ENCODE assay signal across 8 cellular contexts in the genomic region with DNA sequence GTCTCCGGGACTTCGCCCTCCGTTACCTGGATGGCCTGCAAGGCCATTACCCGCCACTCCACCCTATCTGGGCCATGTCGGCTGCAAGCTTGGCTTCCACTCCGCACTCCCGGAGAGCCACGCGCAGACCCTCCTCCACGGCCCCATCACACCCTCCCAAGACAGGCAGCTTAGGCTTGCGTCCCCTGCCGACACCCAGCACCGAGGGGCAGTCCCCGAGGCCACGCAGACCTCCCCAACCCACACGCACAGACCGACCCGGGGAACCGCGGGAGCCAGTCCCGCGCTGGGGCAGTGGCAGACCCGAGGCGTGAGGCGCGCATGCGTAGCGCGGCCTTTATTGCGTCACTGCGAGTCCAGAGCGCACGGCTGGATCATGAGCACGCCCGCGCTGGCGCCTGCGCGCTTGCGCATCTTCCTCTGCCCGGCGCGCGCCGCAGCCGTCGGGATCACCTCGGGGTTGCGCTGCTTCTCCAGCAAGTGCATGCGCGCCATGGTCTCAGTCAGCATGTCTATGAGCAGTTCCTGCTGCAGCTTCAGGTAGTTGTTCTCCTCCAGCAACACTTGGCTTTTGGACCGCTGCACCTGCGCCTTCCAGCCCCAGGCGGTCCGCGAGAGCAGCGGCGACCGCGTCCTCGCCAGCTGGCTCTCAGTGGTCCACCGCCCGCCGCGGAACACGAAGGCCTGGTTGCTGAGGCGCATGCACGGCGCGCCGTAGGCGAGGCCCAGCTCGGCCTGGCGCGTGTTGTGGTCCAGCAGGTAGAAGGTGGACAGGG. TPM values are rescaled to one million over a fixed set of nuclear protein-coding genes. Genes with fewer than 3 reads are reported as not detected.
DNase-seq lines count a peak whose midpoint lies in the region; ATAC-seq, FAIRE-seq and TF ChIP-seq lines count a peak whose summit lies in the region.

No MANE protein-coding gene starts in this region.

- no peaks in the 10 kb centered on the region for H3K9me3 ChIP-seq in small intestine (ENCODE audit: control insufficient read depth, low read depth)

- DNase-seq in AG04449 (ENCODE audit: low read depth, low spot score) (peak; percentile 49), NCI-H2196 treated with DMSO at 0.1 percent for 48 hours (lab: John Stamatoyannopoulos, UW; ENCODE audit: unreplicated experiment) (peak; percentile 91), bronchial epithelial cell (ENCODE audit: low read depth) (peak; percentile 89), iPS-NIHi7 (ENCODE audit: extremely low spot score) (peak; percentile 95), small intestine (peak; percentile 97)

- no peak for FAIRE-seq in bronchial epithelial cell (lab: Jason Lieb, UNC)
- FAIRE-seq in small intestine (lab: Jason Lieb, UNC): no peak

- POLR2A ChIA-PET in AG04449 (lab: Yijun Ruan, JAX): interaction anchor here (0.7 to 1.5 kb wide), 4 partner anchors 13 to 282 kb away, joined by 3 to 4 read pairs (median 3); a partner anchor contains a TSS

- no peak for TF ChIP-seq CTCF in AG04449 (IDR thresholded peaks at IDR 0.05; ENCODE audit: insufficient read depth, low read length, missing control alignments)
- TF ChIP-seq CTCF in WI38 (IDR thresholded peaks at IDR 0.05; ENCODE audit: low read depth, low read length): no peak
- no peak for TF ChIP-seq CTCF in bronchial epithelial cell (IDR thresholded peaks at IDR 0.05; ENCODE audit: insufficient read depth, low read length, severe bottlenecking)

- peak overlapping the region; percentile 81 to 87 for H3K27ac ChIP-seq in small intestine (ENCODE audit: low read depth in 1 of 2, low read length in 1 of 2)

- H3K4me1 ChIP-seq in small intestine (ENCODE audit: control insufficient read depth in 2 of 2, insufficient read depth in 1 of 2, low read depth in 1 of 2, low read length in 1 of 2): peaks cover 0 to 2% of the 10 kb centered on the region in 2 donors

- 0 to 1% (median 1%) methylated on average over 73 to 75 of the region's 75 CpGs for WGBS in small intestine, 3 donors

- H3K4me3 ChIP-seq in AG04449 (ENCODE audit: low read depth, low read length): peak overlapping the region; percentile 97
- peak overlapping the region; percentile 89 for H3K4me3 ChIP-seq in WI38 (ENCODE audit: low read depth, low read length)
- H3K4me3 ChIP-seq in bronchial epithelial cell (ENCODE audit: low read depth, low read length): peak overlapping the region; percentile 99
- H3K4me3 ChIP-seq in small intestine (ENCODE audit: low read depth in 1 of 2, low read length in 2 of 2): peak overlapping the region; percentile 42 to 50

- peak; percentile 84 for ATAC-seq in GM18907 (IDR thresholded peaks at IDR 0.05; ENCODE audit: unreplicated experiment)
- peak; percentile 91 for ATAC-seq in HG03135 (IDR thresholded peaks at IDR 0.05; ENCODE audit: unreplicated experiment)

- CTCF ChIA-PET in AG04449 (lab: Yijun Ruan, JAX): interaction anchor here (0.6 to 3.9 kb wide), 7 partner anchors 10 to 119 kb away, joined by 3 to 17 read pairs (median 4); a partner anchor contains a TSS

- H3K36me3 ChIP-seq in bronchial epithelial cell (ENCODE audit: control insufficient read depth, insufficient read depth, low read length) (no peaks in the 10 kb centered on the region), small intestine (ENCODE audit: control insufficient read depth in 2 of 2, insufficient read depth in 2 of 2, low read length in 2 of 2) (no peaks in the 10 kb centered on the region)

- no peaks in the 10 kb centered on the region for H3K27me3 ChIP-seq in bronchial epithelial cell (ENCODE audit: control insufficient read depth, insufficient read depth, low read length)
- H3K27me3 ChIP-seq in small intestine (ENCODE audit: control insufficient read depth in 2 of 2, insufficient read depth in 2 of 2, low read length in 2 of 2): no peaks in the 10 kb centered on the region

RNA-seq across cellular contexts. Expression of a gene that starts 2.4 kb away (rescaled TPM):
- not detected in 2 replicates for total RNA-seq in bronchial epithelial cell
- polyA plus RNA-seq in small intestine: under 1 TPM in 1 of 3 donors, not detected in 2; 0.07 TPM

RNA-seq across cellular contexts. Expression of a gene that starts 20.3 kb away (rescaled TPM):
- 925 and 1,015 TPM in 2 replicates for total RNA-seq in bronchial epithelial cell
- polyA plus RNA-seq in small intestine: 100 to 1,000 TPM in 2 of 3 donors, 10 to 100 TPM in 1; 89.2 to 266 (median 112) TPM

RNA-seq across cellular contexts. Expression of a gene that starts 54.2 kb away (rescaled TPM):
- 4.2 TPM in 2 replicates for total RNA-seq in bronchial epithelial cell
- polyA plus RNA-seq in small intestine: 10 to 100 TPM in 1 of 3 donors, 1 to 10 TPM in 2; 6.2 to 13.6 (median 8.3) TPM

RNA-seq across cellular contexts. Expression of a gene that starts 55.0 kb away (rescaled TPM):
- total RNA-seq in bronchial epithelial cell: 657 and 766 TPM in 2 replicates
- polyA plus RNA-seq in small intestine: 100 to 1,000 TPM in 2 of 3 donors, 10 to 100 TPM in 1; 97.5 to 190 (median 176) TPM

Comparison
In these comparisons a context has a peak if more than half of its experiments do, and no peak if none do; other contexts are left out.
1. Peak in every context shown above with its lines: DNase-seq, ATAC-seq, H3K4me3 ChIP-seq and H3K27ac ChIP-seq.
2. H3K4me3 ChIP-seq: peak in every context shown above with its lines; median percentile 99 in bronchial epithelial cell; 97 in AG04449; 89 in WI38; 46 in small intestine.